1 cellular context compared by ENCODE assay signal in the genomic region with DNA sequence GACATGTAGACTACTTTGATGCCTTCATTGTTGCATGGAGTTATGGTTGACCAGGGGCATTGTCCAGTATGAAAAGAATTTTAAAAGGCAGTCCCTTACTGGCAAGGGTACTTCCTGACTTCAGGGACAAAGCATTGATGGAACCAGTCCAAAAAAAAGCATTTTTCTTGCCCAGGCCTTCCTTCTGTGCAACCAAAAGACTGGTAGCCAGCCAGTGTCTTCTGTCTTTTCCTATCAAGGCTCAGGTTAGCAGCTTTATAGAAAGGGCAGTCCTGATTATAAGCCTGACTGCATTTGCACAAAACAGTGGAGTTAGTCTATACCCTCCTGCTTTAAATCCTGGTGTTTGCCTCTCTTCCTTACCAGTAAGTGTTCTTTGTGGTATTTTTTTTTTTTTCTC.
TF ChIP-seq lines count a peak whose summit lies in the region.

No MANE protein-coding gene starts in this region.

TF ChIP-seq in Ishikawa, 13 proteins besides CTCF, POLR2A, EP300 and RAD21:
- peak; percentile 35; the same call in 1 of the 2 replicates for TF ChIP-seq TCF12 (IDR thresholded peaks at IDR 0.05; ENCODE audit: low read depth)
- TF ChIP-seq, protein P1, sequence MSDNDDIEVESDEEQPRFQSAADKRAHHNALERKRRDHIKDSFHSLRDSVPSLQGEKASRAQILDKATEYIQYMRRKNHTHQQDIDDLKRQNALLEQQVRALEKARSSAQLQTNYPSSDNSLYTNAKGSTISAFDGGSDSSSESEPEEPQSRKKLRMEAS (IDR thresholded peaks at IDR 0.05) = peak; percentile 14; the same call in 1 of the 2 replicates
- peak; percentile 87 for TF ChIP-seq NFIC (IDR thresholded peaks at IDR 0.05)
- TF ChIP-seq YY1 (IDR thresholded peaks at IDR 0.05; ENCODE audit: low read depth) = no peak
TF ChIP-seq in Ishikawa: peak in this region for 3.
